Comparison of ENCODE assay signal across 13 cellular contexts in genomic region chr6:147699637-147700036, GRCh38.
DNase-seq lines count a peak whose midpoint lies in the region; ATAC-seq and TF ChIP-seq lines count a peak whose summit lies in the region.
"Had no signal": no experiment of that assay in that cellular context is flagged by ENCODE, and none has a peak within 500 bp of the region (broad histone marks: within the 10 kb centered on the region; RNA-seq: fewer than 3 reads in every experiment).

No MANE protein-coding gene starts in this region.

- no peak overlapping the region for H3K4me3 Mint-ChIP-seq in stimulated activated naive CD8-positive, alpha-beta T cell treated with anti-CD3 and anti-CD28 coated beads, Interleukin-15, amount 100 ng/mL, for 72 hours
- H3K4me3 Mint-ChIP-seq: brain had no signal

- no peaks in the 10 kb centered on the region for H3K4me1 Mint-ChIP-seq in stimulated activated naive CD8-positive, alpha-beta T cell treated with anti-CD3 and anti-CD28 coated beads, Interleukin-15, amount 100 ng/mL, for 72 hours

- no peak for TF ChIP-seq CTCF in cardiac fibroblast (IDR thresholded peaks at IDR 0.05; ENCODE audit: low read depth, low read length)

- DNase-seq in COLO829 (ENCODE audit: low spot score) = peak; percentile 53
- peak; percentile 37 for DNase-seq in MG63
- DNase-seq in cardiac fibroblast (ENCODE audit: low read depth in 2 of 2) = peak; percentile 20 to 34
- DNase-seq in myocyte (ENCODE audit: low read depth) = peak; percentile 21
- no peak for DNase-seq in superior temporal gyrus (ENCODE audit: extremely low spot score)
- no peak for DNase-seq in stimulated activated naive CD8-positive, alpha-beta T cell treated with anti-CD3 and anti-CD28 coated beads, Interleukin-15, amount 100 ng/mL, for 72 hours
- DNase-seq: MM.1S, posterior cingulate gyrus had no signal

- H3K9me3 Mint-ChIP-seq in stimulated activated naive CD8-positive, alpha-beta T cell treated with anti-CD3 and anti-CD28 coated beads, Interleukin-15, amount 100 ng/mL, for 72 hours = no peaks in the 10 kb centered on the region
- H3K9me3 Mint-ChIP-seq: activated T-helper 2 cell treated with anti-CD3 and anti-CD28 coated beads, Interferon-gamma antibody, Interleukin-2, Interleukin-4, amounts not matched to agents 10 μg/mL and 5 μg/mL and 100 μg/mL, durations not matched to agents 14 hours and 24 hours and 36 hours; brain had no signal

- ATAC-seq in HG02798 (IDR thresholded peaks at IDR 0.05; ENCODE audit: poor library complexity, unreplicated experiment) = no peak
- no peak for ATAC-seq in stimulated activated naive CD8-positive, alpha-beta T cell treated with anti-CD3 and anti-CD28 coated beads, Interleukin-15, amount 100 ng/mL, for 72 hours
- no peak for ATAC-seq in HG03095 (IDR thresholded peaks at IDR 0.05; ENCODE audit: unreplicated experiment)

- H3K27me3 ChIP-seq in MG63 = no peaks in the 10 kb centered on the region
- H3K27me3 ChIP-seq: BLaER1 treated with 17β-estradiol and CSF1 and Interleukin-3, amounts not matched to agents 10 nM and 100 nM had no signal

- H3K4me3 ChIP-seq in MG63 (no peak overlapping the region), cardiac fibroblast (replicated peaks in 1 of 2; ENCODE audit: low read depth in 2 of 2, low read length in 2 of 2) (no peak overlapping the region)
- H3K4me3 ChIP-seq: BLaER1 treated with 17β-estradiol and CSF1 and Interleukin-3, amounts not matched to agents 10 nM and 100 nM had no signal

- no peaks in the 10 kb centered on the region for H3K36me3 ChIP-seq in MG63
- H3K36me3 ChIP-seq: BLaER1 treated with 17β-estradiol and CSF1 and Interleukin-3, amounts not matched to agents 10 nM and 100 nM had no signal

- H3K27me3 Mint-ChIP-seq in stimulated activated naive CD8-positive, alpha-beta T cell treated with anti-CD3 and anti-CD28 coated beads, Interleukin-15, amount 100 ng/mL, for 72 hours = peaks cover 6% of the 10 kb centered on the region

- H3K9me3 ChIP-seq in MG63 = no peaks in the 10 kb centered on the region
- H3K9me3 ChIP-seq: BLaER1 treated with 17β-estradiol and CSF1 and Interleukin-3, amounts not matched to agents 10 nM and 100 nM had no signal

- H3K27ac Mint-ChIP-seq in stimulated activated naive CD8-positive, alpha-beta T cell treated with anti-CD3 and anti-CD28 coated beads, Interleukin-15, amount 100 ng/mL, for 72 hours = no peak overlapping the region
- H3K27ac Mint-ChIP-seq: activated T-helper 2 cell treated with anti-CD3 and anti-CD28 coated beads, Interferon-gamma antibody, Interleukin-2, Interleukin-4, amounts not matched to agents 10 μg/mL and 5 μg/mL and 100 μg/mL, durations not matched to agents 14 hours and 24 hours and 36 hours had no signal

Comparison
In these comparisons a context has a peak if more than half of its experiments do, and no peak if none do; other contexts are left out.
1. DNase-seq: peak in COLO829 (single experiment), MG63 (single experiment), cardiac fibroblast (2 of 2) and myocyte (single experiment); none in superior temporal gyrus (single experiment) and stimulated activated naive CD8-positive, alpha-beta T cell treated with anti-CD3 and anti-CD28 coated beads, Interleukin-15, amount 100 ng/mL, for 72 hours (0 of 2).